1 cellular context compared by ENCODE assay signal in the genomic region with DNA sequence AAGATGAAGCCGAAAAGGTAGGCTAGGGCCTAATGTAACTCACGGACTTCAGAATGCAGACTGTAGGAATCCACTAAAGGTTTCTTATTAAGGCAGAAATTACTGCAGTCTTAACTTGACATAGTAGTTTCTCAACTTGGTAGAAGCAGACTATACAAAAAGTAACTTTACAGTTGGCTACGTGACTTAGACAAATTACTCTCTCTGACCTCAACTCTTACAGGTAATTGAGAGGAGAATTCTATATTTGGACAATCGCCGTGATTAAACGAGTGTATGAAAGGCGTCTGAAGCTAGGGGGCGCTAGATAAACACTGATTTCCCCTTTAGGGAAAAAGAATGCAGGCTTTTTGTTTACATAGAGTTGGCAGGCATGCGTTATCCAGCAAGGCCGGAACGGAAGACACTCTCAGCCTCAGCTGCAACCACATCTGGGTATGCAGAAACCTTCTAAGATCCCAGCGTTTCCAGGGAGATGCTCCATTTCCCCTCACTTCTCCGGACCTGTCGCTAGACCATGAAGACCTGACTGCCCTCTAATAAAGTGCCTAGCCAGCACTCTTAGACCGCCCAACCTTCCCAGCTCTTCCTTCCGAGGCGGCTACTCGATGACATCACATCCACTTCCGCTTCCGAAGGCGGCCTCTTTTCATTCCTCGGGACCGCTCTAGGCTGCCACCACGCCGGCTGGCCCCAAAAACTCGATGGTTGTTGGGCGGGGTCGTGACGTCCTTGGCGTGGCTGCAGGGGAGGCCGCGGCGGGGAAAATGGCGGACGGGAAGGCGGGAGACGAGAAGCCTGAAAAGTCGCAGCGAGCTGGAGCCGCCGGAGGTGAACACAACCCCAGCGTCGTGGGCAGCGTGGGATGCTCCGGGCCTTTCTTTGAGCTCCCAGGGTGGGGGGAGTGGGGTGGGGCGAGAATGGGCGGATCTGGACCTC.
TF ChIP-seq lines count a peak whose summit lies in the region.

Gene PCNP (plus strand): TSS at position 732 of the 939 bp plus-strand sequence. CDS start 36 bp downstream, at position 768.

TF ChIP-seq in HepG2, 621 proteins besides CTCF, POLR2A, EP300 and RAD21 (continued from another document and continues in another):
- TF ChIP-seq, protein P1, sequence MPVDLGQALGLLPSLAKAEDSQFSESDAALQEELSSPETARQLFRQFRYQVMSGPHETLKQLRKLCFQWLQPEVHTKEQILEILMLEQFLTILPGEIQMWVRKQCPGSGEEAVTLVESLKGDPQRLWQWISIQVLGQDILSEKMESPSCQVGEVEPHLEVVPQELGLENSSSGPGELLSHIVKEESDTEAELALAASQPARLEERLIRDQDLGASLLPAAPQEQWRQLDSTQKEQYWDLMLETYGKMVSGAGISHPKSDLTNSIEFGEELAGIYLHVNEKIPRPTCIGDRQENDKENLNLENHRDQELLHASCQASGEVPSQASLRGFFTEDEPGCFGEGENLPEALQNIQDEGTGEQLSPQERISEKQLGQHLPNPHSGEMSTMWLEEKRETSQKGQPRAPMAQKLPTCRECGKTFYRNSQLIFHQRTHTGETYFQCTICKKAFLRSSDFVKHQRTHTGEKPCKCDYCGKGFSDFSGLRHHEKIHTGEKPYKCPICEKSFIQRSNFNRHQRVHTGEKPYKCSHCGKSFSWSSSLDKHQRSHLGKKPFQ (CRISPR knock-in tag; IDR thresholded peaks at IDR 0.05; ENCODE audit: insufficient replicate concordance), result no peak
- TF ChIP-seq ZBTB20 (CRISPR knock-in tag; IDR thresholded peaks at IDR 0.05; ENCODE audit: borderline replicate concordance, low read depth) (no peak), ZNF883 (CRISPR knock-in tag; IDR thresholded peaks at IDR 0.05; ENCODE audit: not compliant biosample characterization) (no peak), RBAK (CRISPR knock-in tag; IDR thresholded peaks at IDR 0.05) (no peak), ZNF260 (CRISPR knock-in tag; IDR thresholded peaks at IDR 0.05; ENCODE audit: borderline replicate concordance, low read depth) (no peak), DNMT3B (CRISPR knock-in tag; conservative IDR thresholded peaks at IDR 0.05) (no peak; the same call in 1 of the 2 replicates), ZNF264 (CRISPR knock-in tag; IDR thresholded peaks at IDR 0.05) (no peak), NR2F2 (IDR thresholded peaks at IDR 0.05; ENCODE audit: borderline replicate concordance, low read depth) (no peak; the same call in 1 of the 2 replicates), NFATC3 (CRISPR knock-in tag; IDR thresholded peaks at IDR 0.05) (no peak), KLF15 (CRISPR knock-in tag; IDR thresholded peaks at IDR 0.05; ENCODE audit: borderline replicate concordance) (no peak), ISX (CRISPR knock-in tag; conservative IDR thresholded peaks at IDR 0.05) (no peak), ZNF468 (CRISPR knock-in tag; IDR thresholded peaks at IDR 0.05) (no peak), ZMYM2 (CRISPR knock-in tag; IDR thresholded peaks at IDR 0.05) (no peak), ZGPAT (CRISPR knock-in tag; IDR thresholded peaks at IDR 0.05) (peak; percentile 78), ZNF292 (CRISPR knock-in tag; IDR thresholded peaks at IDR 0.05; ENCODE audit: borderline replicate concordance, low read depth) (no peak), ELF4 (CRISPR knock-in tag; IDR thresholded peaks at IDR 0.05; ENCODE audit: borderline replicate concordance) (0 out of 2 replicates have a peak, but pooled peaks have one; percentile 73), RXRA (CRISPR knock-in tag; IDR thresholded peaks at IDR 0.05) (0 out of 2 replicates have a peak, but pooled peaks have one; percentile 52), THYN1 (CRISPR knock-in tag; IDR thresholded peaks at IDR 0.05; ENCODE audit: borderline replicate concordance, low read depth) (no peak), ZNF605 (CRISPR knock-in tag; IDR thresholded peaks at IDR 0.05) (peak; percentile 83; the same call in 1 of the 2 replicates), ELF1 (CRISPR knock-in tag; IDR thresholded peaks at IDR 0.05) (peak; percentile 93), ZNF431 (CRISPR knock-in tag; IDR thresholded peaks at IDR 0.05; ENCODE audit: borderline replicate concordance, low read depth) (no peak), ZC3H4 (CRISPR knock-in tag; IDR thresholded peaks at IDR 0.05; ENCODE audit: borderline replicate concordance) (no peak), JDP2 (CRISPR knock-in tag; IDR thresholded peaks at IDR 0.05; ENCODE audit: borderline replicate concordance) (no peak; the same call in 1 of the 2 replicates), SNAPC5 (CRISPR knock-in tag; IDR thresholded peaks at IDR 0.05; ENCODE audit: borderline replicate concordance) (no peak), ZNF263 (CRISPR knock-in tag; IDR thresholded peaks at IDR 0.05) (no peak), TMF1 (CRISPR knock-in tag; IDR thresholded peaks at IDR 0.05; ENCODE audit: low read depth) (peak; percentile 34; the same call in 1 of the 2 replicates), ZNF446 (CRISPR knock-in tag; IDR thresholded peaks at IDR 0.05) (no peak), ATF1 (CRISPR knock-in tag; IDR thresholded peaks at IDR 0.05) (peak; percentile 96), YY1 (IDR thresholded peaks at IDR 0.05; ENCODE audit: insufficient read depth, insufficient replicate concordance, low read depth, low read length) (peak; percentile 97), DZIP1 (CRISPR knock-in tag; IDR thresholded peaks at IDR 0.05) (no peak), ZNF441 (CRISPR knock-in tag; IDR thresholded peaks at IDR 0.05; ENCODE audit: borderline replicate concordance) (peak; percentile 77)
- TF ChIP-seq, protein P2, sequence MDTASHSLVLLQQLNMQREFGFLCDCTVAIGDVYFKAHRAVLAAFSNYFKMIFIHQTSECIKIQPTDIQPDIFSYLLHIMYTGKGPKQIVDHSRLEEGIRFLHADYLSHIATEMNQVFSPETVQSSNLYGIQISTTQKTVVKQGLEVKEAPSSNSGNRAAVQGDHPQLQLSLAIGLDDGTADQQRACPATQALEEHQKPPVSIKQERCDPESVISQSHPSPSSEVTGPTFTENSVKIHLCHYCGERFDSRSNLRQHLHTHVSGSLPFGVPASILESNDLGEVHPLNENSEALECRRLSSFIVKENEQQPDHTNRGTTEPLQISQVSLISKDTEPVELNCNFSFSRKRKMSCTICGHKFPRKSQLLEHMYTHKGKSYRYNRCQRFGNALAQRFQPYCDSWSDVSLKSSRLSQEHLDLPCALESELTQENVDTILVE (CRISPR knock-in tag; IDR thresholded peaks at IDR 0.05), result 0 out of 2 replicates have a peak, but pooled peaks have one; percentile 17
- TF ChIP-seq, protein P3, sequence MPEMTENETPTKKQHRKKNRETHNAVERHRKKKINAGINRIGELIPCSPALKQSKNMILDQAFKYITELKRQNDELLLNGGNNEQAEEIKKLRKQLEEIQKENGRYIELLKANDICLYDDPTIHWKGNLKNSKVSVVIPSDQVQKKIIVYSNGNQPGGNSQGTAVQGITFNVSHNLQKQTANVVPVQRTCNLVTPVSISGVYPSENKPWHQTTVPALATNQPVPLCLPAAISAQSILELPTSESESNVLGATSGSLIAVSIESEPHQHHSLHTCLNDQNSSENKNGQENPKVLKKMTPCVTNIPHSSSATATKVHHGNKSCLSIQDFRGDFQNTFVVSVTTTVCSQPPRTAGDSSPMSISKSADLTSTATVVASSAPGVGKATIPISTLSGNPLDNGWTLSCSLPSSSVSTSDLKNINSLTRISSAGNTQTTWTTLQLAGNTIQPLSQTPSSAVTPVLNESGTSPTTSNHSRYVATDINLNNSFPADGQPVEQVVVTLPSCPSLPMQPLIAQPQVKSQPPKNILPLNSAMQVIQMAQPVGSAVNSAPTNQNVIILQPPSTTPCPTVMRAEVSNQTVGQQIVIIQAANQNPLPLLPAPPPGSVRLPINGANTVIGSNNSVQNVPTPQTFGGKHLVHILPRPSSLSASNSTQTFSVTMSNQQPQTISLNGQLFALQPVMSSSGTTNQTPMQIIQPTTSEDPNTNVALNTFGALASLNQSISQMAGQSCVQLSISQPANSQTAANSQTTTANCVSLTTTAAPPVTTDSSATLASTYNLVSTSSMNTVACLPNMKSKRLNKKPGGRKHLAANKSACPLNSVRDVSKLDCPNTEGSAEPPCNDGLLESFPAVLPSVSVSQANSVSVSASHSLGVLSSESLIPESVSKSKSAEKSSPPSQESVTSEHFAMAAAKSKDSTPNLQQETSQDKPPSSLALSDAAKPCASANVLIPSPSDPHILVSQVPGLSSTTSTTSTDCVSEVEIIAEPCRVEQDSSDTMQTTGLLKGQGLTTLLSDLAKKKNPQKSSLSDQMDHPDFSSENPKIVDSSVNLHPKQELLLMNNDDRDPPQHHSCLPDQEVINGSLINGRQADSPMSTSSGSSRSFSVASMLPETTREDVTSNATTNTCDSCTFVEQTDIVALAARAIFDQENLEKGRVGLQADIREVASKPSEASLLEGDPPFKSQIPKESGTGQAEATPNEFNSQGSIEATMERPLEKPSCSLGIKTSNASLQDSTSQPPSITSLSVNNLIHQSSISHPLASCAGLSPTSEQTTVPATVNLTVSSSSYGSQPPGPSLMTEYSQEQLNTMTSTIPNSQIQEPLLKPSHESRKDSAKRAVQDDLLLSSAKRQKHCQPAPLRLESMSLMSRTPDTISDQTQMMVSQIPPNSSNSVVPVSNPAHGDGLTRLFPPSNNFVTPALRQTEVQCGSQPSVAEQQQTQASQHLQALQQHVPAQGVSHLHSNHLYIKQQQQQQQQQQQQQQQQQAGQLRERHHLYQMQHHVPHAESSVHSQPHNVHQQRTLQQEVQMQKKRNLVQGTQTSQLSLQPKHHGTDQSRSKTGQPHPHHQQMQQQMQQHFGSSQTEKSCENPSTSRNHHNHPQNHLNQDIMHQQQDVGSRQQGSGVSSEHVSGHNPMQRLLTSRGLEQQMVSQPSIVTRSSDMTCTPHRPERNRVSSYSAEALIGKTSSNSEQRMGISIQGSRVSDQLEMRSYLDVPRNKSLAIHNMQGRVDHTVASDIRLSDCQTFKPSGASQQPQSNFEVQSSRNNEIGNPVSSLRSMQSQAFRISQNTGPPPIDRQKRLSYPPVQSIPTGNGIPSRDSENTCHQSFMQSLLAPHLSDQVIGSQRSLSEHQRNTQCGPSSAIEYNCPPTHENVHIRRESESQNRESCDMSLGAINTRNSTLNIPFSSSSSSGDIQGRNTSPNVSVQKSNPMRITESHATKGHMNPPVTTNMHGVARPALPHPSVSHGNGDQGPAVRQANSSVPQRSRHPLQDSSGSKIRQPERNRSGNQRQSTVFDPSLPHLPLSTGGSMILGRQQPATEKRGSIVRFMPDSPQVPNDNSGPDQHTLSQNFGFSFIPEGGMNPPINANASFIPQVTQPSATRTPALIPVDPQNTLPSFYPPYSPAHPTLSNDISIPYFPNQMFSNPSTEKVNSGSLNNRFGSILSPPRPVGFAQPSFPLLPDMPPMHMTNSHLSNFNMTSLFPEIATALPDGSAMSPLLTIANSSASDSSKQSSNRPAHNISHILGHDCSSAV (CRISPR knock-in tag; IDR thresholded peaks at IDR 0.05; ENCODE audit: borderline replicate concordance), result no peak
- TF ChIP-seq, protein P4, sequence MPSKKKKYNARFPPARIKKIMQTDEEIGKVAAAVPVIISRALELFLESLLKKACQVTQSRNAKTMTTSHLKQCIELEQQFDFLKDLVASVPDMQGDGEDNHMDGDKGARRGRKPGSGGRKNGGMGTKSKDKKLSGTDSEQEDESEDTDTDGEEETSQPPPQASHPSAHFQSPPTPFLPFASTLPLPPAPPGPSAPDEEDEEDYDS (CRISPR knock-in tag; IDR thresholded peaks at IDR 0.05), result peak; percentile 95
- TF ChIP-seq, protein P5, sequence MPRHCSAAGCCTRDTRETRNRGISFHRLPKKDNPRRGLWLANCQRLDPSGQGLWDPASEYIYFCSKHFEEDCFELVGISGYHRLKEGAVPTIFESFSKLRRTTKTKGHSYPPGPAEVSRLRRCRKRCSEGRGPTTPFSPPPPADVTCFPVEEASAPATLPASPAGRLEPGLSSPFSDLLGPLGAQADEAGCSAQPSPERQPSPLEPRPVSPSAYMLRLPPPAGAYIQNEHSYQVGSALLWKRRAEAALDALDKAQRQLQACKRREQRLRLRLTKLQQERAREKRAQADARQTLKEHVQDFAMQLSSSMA (CRISPR knock-in tag; IDR thresholded peaks at IDR 0.05), result peak; percentile 10; the same call in 1 of the 2 replicates
- TF ChIP-seq, protein P6, sequence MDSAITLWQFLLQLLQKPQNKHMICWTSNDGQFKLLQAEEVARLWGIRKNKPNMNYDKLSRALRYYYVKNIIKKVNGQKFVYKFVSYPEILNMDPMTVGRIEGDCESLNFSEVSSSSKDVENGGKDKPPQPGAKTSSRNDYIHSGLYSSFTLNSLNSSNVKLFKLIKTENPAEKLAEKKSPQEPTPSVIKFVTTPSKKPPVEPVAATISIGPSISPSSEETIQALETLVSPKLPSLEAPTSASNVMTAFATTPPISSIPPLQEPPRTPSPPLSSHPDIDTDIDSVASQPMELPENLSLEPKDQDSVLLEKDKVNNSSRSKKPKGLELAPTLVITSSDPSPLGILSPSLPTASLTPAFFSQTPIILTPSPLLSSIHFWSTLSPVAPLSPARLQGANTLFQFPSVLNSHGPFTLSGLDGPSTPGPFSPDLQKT (CRISPR knock-in tag; IDR thresholded peaks at IDR 0.05; ENCODE audit: borderline replicate concordance), result no peak
- TF ChIP-seq, protein P7, sequence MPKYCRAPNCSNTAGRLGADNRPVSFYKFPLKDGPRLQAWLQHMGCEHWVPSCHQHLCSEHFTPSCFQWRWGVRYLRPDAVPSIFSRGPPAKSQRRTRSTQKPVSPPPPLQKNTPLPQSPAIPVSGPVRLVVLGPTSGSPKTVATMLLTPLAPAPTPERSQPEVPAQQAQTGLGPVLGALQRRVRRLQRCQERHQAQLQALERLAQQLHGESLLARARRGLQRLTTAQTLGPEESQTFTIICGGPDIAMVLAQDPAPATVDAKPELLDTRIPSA (CRISPR knock-in tag; IDR thresholded peaks at IDR 0.05; ENCODE audit: borderline replicate concordance), result no peak
